ENCODE assay signal across 16 cellular contexts in the genomic region with DNA sequence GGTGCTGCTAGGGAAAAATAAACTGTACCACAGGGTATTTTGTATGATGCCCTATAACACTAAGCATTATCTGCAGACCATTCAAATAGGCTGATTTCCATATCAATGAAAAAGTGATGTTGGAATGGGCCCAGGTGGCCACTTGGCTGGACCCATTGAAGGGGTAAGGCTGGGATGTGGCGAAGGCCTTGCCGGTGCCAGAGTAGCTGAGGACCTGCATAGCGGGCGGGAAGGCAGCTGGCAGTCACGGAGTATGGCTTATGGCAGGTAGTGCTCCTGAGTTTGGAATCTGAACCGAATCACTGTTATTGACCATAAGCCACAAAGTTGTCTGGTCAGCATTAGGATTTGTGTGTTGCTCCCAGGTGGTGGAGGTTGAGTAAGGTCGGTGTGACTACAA.
DNase-seq lines count a peak whose midpoint lies in the region; ATAC-seq and TF ChIP-seq lines count a peak whose summit lies in the region.
"Had no signal": no experiment of that assay in that cellular context is flagged by ENCODE, and none has a peak within 500 bp of the region (broad histone marks: within the 10 kb centered on the region; RNA-seq: fewer than 3 reads in every experiment).

No MANE protein-coding gene starts in this region.

- no peaks in the 10 kb centered on the region for H3K79me2 ChIP-seq in Karpas-422 (ENCODE audit: low read length)

- H2AFZ ChIP-seq in Karpas-422 (ENCODE audit: low read length): no peak overlapping the region

- CTCF ChIA-PET in activated CD4-positive, alpha-beta T cell treated with anti-CD3 and anti-CD28 coated beads, Interleukin-2, amount 10 ng/mL, durations not matched to agents 7 days and 5 days (lab: Charles Lee): interaction anchor here (1.2 kb wide), 1 partner anchor 47 kb away, joined by 3 read pairs; no protein-coding TSS in a partner anchor

- H3K4me3 ChIP-seq in coronary artery: no peak overlapping the region
- no peak overlapping the region for H3K4me3 ChIP-seq in stomach smooth muscle (ENCODE audit: low read length in 2 of 2)
- H3K4me3 ChIP-seq in Karpas-422 (ENCODE audit: low read length): no peak overlapping the region

- H3K9me2 ChIP-seq in Karpas-422 (replicated peaks; ENCODE audit: insufficient read depth, low read length): no peaks in the 10 kb centered on the region

- H3K9me3 ChIP-seq in stomach smooth muscle (ENCODE audit: control insufficient read depth in 2 of 2, low read length in 2 of 2): no peaks in the 10 kb centered on the region
- no peaks in the 10 kb centered on the region for H3K9me3 ChIP-seq in Karpas-422 (ENCODE audit: low read length)

- H3K27me3 ChIP-seq in stomach smooth muscle (ENCODE audit: control insufficient read depth in 1 of 2, insufficient read depth in 2 of 2, low read length in 2 of 2) (no peaks in the 10 kb centered on the region), Karpas-422 (ENCODE audit: low read length) (no peaks in the 10 kb centered on the region)

- H3K9ac ChIP-seq in stomach smooth muscle (ENCODE audit: low read length in 2 of 2) (no peak overlapping the region), Karpas-422 (ENCODE audit: low read length) (no peak overlapping the region)

- POLR2A ChIA-PET in activated CD4-positive, alpha-beta T cell treated with anti-CD3 and anti-CD28 coated beads, Interleukin-2, amount 10 ng/mL, durations not matched to agents 7 days and 5 days (lab: Charles Lee): no interaction called here

- H3K36me3 Mint-ChIP-seq in activated CD4-positive, alpha-beta T cell treated with anti-CD3 and anti-CD28 coated beads, Interleukin-2, amount 10 ng/mL, durations not matched to agents 7 days and 5 days (ENCODE audit: low read depth): peaks cover 20% of the 10 kb centered on the region

- H3K27ac ChIP-seq in coronary artery: peak overlapping the region; percentile 59 to 93
- peak overlapping the region; percentile 97 for H3K27ac ChIP-seq in stomach smooth muscle (ENCODE audit: low read length)
- H3K27ac ChIP-seq in Karpas-422 (ENCODE audit: low read length): no peak overlapping the region

- peaks cover 95% of the 10 kb centered on the region for H3K4me1 ChIP-seq in stomach smooth muscle (ENCODE audit: control insufficient read depth, insufficient read depth, low read length)
- H3K4me1 ChIP-seq in Karpas-422 (ENCODE audit: low read length): no peaks in the 10 kb centered on the region

- peak overlapping the region; percentile 82 for H3K27ac Mint-ChIP-seq in activated CD4-positive, alpha-beta T cell treated with anti-CD3 and anti-CD28 coated beads, Interleukin-2, amount 10 ng/mL, durations not matched to agents 7 days and 5 days

- no peak for TF ChIP-seq CTCF in coronary artery (IDR thresholded peaks at IDR 0.05)

- H3K9me3 Mint-ChIP-seq in activated CD4-positive, alpha-beta T cell treated with anti-CD3 and anti-CD28 coated beads, Interleukin-2, amount 10 ng/mL, durations not matched to agents 7 days and 5 days: no peaks in the 10 kb centered on the region

- H4K20me1 ChIP-seq in Karpas-422 (ENCODE audit: insufficient read depth, low read depth, low read length): no peaks in the 10 kb centered on the region

- no peaks in the 10 kb centered on the region for H3K27me3 Mint-ChIP-seq in activated CD4-positive, alpha-beta T cell treated with anti-CD3 and anti-CD28 coated beads, Interleukin-2, amount 10 ng/mL, durations not matched to agents 7 days and 5 days

- H3K36me3 ChIP-seq in stomach smooth muscle (ENCODE audit: control insufficient read depth in 2 of 2, insufficient read depth in 2 of 2, low read length in 2 of 2) (peaks cover 20 to 43% of the 10 kb centered on the region in 2 donors), Karpas-422 (ENCODE audit: insufficient read depth, low read length) (no peaks in the 10 kb centered on the region)

- H3K4me3 Mint-ChIP-seq in activated CD4-positive, alpha-beta T cell treated with anti-CD3 and anti-CD28 coated beads, Interleukin-2, amount 10 ng/mL, durations not matched to agents 7 days and 5 days: no peak overlapping the region

- H3K4me1 Mint-ChIP-seq in activated CD4-positive, alpha-beta T cell treated with anti-CD3 and anti-CD28 coated beads, Interleukin-2, amount 10 ng/mL, durations not matched to agents 7 days and 5 days: peaks cover 44% of the 10 kb centered on the region

- ATAC-seq in HG03565 (IDR thresholded peaks at IDR 0.05; ENCODE audit: unreplicated experiment): no peak
- ATAC-seq: right cardiac atrium had no signal

- H3K4me2 ChIP-seq in Karpas-422 (ENCODE audit: low read depth, low read length, poor library complexity, severe bottlenecking): no peak overlapping the region

- DNase-seq in activated CD4-positive, alpha-beta T cell treated with anti-CD3 and anti-CD28 coated beads, Interleukin-2, amount 10 ng/mL, durations not matched to agents 7 days and 5 days: no peak
- no peak for DNase-seq in activated CD4-positive, alpha-beta T cell treated with anti-CD3 and anti-CD28 coated beads for 4 hours
- DNase-seq in NCI-H345 (lab: John Stamatoyannopoulos, UW): peak; percentile 60
- no peak for DNase-seq in coronary artery (ENCODE audit: low spot score)
- DNase-seq in SW 1271 (lab: John Stamatoyannopoulos, UW): no peak
- DNase-seq in Karpas-422: no peak
- DNase-seq: amniotic stem cell; cerebellar nuclear complex; effector memory CD4-positive, alpha-beta T cell; GDM1; glutamatergic neuron; KG1; NCI-H1048; right cardiac atrium had no signal
